In the genomic region with DNA sequence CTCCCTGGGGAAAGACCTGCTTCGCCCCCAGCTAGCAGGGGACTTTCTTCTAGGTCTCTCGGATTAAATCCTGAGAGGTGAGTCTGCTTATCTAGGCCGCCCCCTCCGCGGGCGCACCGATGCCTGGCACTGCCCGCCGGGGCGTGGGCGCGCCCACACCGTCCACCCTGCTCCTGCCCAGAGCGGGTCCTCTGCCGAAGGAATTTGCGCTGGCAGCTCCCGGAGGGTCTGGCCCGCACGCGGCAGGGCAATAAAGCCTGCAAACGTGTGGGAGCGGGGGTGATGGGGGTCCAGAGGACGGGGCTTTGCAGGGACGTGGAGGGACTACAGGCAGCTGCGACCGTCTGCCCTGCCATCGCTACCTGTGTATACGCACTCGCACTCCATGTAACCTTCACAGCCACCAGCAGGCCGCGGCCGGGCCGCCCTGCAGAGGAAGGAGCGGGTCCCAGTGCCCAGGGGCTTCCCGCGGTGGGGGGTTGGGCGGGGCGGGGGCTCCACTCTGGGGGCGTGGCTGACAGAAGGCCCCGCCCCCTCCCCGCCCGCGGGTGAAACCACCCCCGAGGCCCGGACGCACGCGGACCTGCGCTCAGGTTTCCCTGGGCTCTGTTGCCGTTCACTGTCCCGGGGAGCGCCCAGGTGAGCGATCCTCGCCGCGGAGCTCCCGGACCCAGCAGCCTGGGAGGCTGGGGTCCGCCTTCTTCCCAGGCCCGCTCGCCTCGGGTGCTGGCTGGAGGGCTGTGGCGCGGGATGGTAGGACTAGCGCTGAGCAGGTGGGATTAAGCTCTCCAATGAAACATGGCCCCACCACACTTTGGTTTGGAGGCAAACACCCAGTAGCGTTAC, we compare ENCODE assay signal across 17 cellular contexts.
"Had no signal": no experiment of that assay in that cellular context is flagged by ENCODE, and none has a peak within 500 bp of the region (broad histone marks: within the 10 kb centered on the region; RNA-seq: fewer than 3 reads in every experiment).

No MANE protein-coding gene starts in this region.

- H3K9me3 Mint-ChIP-seq: activated CD4-positive, alpha-beta T cell treated with anti-CD3 and anti-CD28 coated beads, Interleukin-2, amount 10 ng/mL, durations not matched to agents 7 days and 5 days; activated T-helper 17 cell treated with anti-CD3 and anti-CD28 coated beads, Interleukin-2, amount 50 U/mL, for 72 hours had no signal

- H3K36me3 Mint-ChIP-seq: naive thymus-derived CD4-positive, alpha-beta T cell had no signal

- DNase-seq: activated CD4-positive, alpha-beta T cell treated with anti-CD3 and anti-CD28 coated beads, Interleukin-2, amount 10 ng/mL, durations not matched to agents 7 days and 5 days; activated CD8-positive, alpha-beta memory T cell treated with anti-CD3 and anti-CD28 coated beads for 24 hours; activated naive CD4-positive, alpha-beta T cell treated with anti-CD3 and anti-CD28 coated beads, Interleukin-2, amount 50 U/mL, for 16 hours; body of pancreas; central memory CD4-positive, alpha-beta T cell; cortex of kidney; effector memory CD4-positive, alpha-beta T cell; mammary epithelial cell; naive thymus-derived CD4-positive, alpha-beta T cell; nucleus accumbens; right lobe of liver; spleen; stimulated activated CD4-positive, alpha-beta T cell treated with anti-CD3 and anti-CD28 coated beads, Interleukin-1b, Interleukin-23, amount 100 ng/mL, for 48 hours; stimulated activated naive B cell treated with anti-CD40 and anti-IgM and Interleukin-4, amounts not matched to agents 10 μg/mL and 1 μg/mL and 100 μg/mL, for 72 hours had no signal

- H3K4me1 Mint-ChIP-seq: activated CD4-positive, alpha-beta T cell treated with anti-CD3 and anti-CD28 coated beads, Interleukin-2, amount 10 ng/mL, durations not matched to agents 7 days and 5 days; activated T-helper 17 cell treated with anti-CD3 and anti-CD28 coated beads, Interleukin-2, amount 50 U/mL, for 72 hours had no signal

- H3K27ac Mint-ChIP-seq: activated CD4-positive, alpha-beta T cell treated with anti-CD3 and anti-CD28 coated beads, Interleukin-2, amount 10 ng/mL, durations not matched to agents 7 days and 5 days; activated T-helper 17 cell treated with anti-CD3 and anti-CD28 coated beads, Interleukin-2, amount 50 U/mL, for 72 hours; naive thymus-derived CD4-positive, alpha-beta T cell; stimulated activated naive B cell treated with anti-CD40 and anti-IgM and Interleukin-4, amounts not matched to agents 10 μg/mL and 1 μg/mL and 100 μg/mL, for 72 hours had no signal

- ATAC-seq: activated T-helper 17 cell treated with anti-CD3 and anti-CD28 coated beads, Interleukin-2, amount 50 U/mL, for 72 hours; gastroesophageal sphincter; naive thymus-derived CD4-positive, alpha-beta T cell; SK-N-SH treated with all-trans-retinoic acid at 6 μM for 48 hours; stimulated activated naive B cell treated with anti-CD40 and anti-IgM and Interleukin-4, amounts not matched to agents 10 μg/mL and 1 μg/mL and 100 μg/mL, for 72 hours had no signal

- H3K4me3 Mint-ChIP-seq: activated CD4-positive, alpha-beta T cell treated with anti-CD3 and anti-CD28 coated beads, Interleukin-2, amount 10 ng/mL, durations not matched to agents 7 days and 5 days; activated T-helper 17 cell treated with anti-CD3 and anti-CD28 coated beads, Interleukin-2, amount 50 U/mL, for 72 hours; naive thymus-derived CD4-positive, alpha-beta T cell; stimulated activated naive B cell treated with anti-CD40 and anti-IgM and Interleukin-4, amounts not matched to agents 10 μg/mL and 1 μg/mL and 100 μg/mL, for 72 hours had no signal
